1 cellular context compared by ENCODE assay signal in the genomic region with DNA sequence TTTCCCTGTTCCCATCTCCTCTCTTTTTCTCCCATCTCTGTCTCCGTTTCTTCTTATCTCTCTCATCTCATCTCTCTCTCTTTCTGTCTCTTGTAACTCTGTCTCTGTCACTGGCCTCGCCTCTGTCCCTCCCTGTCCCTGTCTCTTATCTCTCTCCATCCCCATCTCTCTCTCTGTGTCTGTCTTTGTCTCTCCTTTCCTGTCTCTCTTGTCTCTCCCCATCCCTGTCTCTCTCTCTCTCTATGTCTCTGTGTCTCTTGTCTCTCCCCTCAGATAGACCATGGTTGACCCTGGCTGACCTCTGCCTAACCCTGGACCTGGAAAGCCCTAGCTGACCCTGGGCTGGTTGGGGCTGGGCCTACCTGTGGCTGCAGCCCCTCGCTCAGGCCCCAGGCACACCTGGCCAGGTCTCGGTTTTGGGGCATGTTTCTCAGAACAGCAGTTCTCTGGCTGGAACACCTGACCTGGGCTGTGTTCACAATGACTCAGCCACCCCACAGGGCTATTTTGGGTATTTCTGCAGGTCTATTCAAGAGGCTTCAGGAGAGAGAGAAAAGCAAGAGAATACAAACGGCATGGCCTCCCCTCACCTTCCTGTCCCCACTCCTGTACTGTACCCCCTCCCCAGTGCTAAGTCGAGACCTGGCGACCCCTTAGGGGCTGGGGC.
A peak's percentile ranks its signal among the peaks of the same experiment; 100 is the strongest.
TF ChIP-seq lines count a peak whose summit lies in the region.

No MANE protein-coding gene starts in this region.

TF ChIP-seq in GM12878, 131 proteins besides CTCF, POLR2A, EP300 and RAD21 (continued from another document and continues in another):
- TF ChIP-seq, protein P1, sequence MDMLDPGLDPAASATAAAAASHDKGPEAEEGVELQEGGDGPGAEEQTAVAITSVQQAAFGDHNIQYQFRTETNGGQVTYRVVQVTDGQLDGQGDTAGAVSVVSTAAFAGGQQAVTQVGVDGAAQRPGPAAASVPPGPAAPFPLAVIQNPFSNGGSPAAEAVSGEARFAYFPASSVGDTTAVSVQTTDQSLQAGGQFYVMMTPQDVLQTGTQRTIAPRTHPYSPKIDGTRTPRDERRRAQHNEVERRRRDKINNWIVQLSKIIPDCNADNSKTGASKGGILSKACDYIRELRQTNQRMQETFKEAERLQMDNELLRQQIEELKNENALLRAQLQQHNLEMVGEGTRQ (IDR thresholded peaks at IDR 0.05; ENCODE audit: borderline replicate concordance, low read depth, low read length): no peak; the same call in 1 of the 2 replicates
- TF ChIP-seq, protein P2, sequence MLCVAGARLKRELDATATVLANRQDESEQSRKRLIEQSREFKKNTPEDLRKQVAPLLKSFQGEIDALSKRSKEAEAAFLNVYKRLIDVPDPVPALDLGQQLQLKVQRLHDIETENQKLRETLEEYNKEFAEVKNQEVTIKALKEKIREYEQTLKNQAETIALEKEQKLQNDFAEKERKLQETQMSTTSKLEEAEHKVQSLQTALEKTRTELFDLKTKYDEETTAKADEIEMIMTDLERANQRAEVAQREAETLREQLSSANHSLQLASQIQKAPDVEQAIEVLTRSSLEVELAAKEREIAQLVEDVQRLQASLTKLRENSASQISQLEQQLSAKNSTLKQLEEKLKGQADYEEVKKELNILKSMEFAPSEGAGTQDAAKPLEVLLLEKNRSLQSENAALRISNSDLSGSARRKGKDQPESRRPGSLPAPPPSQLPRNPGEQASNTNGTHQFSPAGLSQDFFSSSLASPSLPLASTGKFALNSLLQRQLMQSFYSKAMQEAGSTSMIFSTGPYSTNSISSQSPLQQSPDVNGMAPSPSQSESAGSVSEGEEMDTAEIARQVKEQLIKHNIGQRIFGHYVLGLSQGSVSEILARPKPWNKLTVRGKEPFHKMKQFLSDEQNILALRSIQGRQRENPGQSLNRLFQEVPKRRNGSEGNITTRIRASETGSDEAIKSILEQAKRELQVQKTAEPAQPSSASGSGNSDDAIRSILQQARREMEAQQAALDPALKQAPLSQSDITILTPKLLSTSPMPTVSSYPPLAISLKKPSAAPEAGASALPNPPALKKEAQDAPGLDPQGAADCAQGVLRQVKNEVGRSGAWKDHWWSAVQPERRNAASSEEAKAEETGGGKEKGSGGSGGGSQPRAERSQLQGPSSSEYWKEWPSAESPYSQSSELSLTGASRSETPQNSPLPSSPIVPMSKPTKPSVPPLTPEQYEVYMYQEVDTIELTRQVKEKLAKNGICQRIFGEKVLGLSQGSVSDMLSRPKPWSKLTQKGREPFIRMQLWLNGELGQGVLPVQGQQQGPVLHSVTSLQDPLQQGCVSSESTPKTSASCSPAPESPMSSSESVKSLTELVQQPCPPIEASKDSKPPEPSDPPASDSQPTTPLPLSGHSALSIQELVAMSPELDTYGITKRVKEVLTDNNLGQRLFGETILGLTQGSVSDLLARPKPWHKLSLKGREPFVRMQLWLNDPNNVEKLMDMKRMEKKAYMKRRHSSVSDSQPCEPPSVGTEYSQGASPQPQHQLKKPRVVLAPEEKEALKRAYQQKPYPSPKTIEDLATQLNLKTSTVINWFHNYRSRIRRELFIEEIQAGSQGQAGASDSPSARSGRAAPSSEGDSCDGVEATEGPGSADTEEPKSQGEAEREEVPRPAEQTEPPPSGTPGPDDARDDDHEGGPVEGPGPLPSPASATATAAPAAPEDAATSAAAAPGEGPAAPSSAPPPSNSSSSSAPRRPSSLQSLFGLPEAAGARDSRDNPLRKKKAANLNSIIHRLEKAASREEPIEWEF (IDR thresholded peaks at IDR 0.05; ENCODE audit: insufficient replicate concordance, low read depth, low read length): no peak
- TF ChIP-seq EGR1 (IDR thresholded peaks at IDR 0.05; ENCODE audit: borderline replicate concordance in 1 of 2, low read depth in 2 of 2, low read length in 2 of 2) (no peak), GABPA (IDR thresholded peaks at IDR 0.05; ENCODE audit: low read depth) (no peak), EED (IDR thresholded peaks at IDR 0.05; ENCODE audit: low read depth) (peak; percentile 72; the same call in 1 of the 2 replicates), IKZF2 (IDR thresholded peaks at IDR 0.05) (peak; percentile 77 to 81), ZSCAN29 (IDR thresholded peaks at IDR 0.05) (no peak), SMARCA5 (IDR thresholded peaks at IDR 0.05) (no peak), TAF1 (IDR thresholded peaks at IDR 0.05; ENCODE audit: borderline replicate concordance, low read depth, low read length) (no peak), CBFB (IDR thresholded peaks at IDR 0.05; ENCODE audit: low read depth) (peak; percentile 76), MEF2B (IDR thresholded peaks at IDR 0.05; ENCODE audit: partially characterized antibody, poor library complexity, severe bottlenecking) (peak; percentile 94), CREM (IDR thresholded peaks at IDR 0.05; ENCODE audit: low read depth) (peak; percentile 79), RUNX3 (IDR thresholded peaks at IDR 0.05; ENCODE audit: low read length) (peak; percentile 82), STAT3 (IDR thresholded peaks at IDR 0.05; ENCODE audit: low read depth, low read length) (no peak), ZZZ3 (IDR thresholded peaks at IDR 0.05; ENCODE audit: control insufficient read depth, insufficient read length, low read depth) (no peak), TARDBP (IDR thresholded peaks at IDR 0.05; ENCODE audit: borderline replicate concordance) (peak; percentile 42; the same call in 1 of the 2 replicates), HCFC1 (IDR thresholded peaks at IDR 0.05; ENCODE audit: low read length) (no peak), NR2C2 (IDR thresholded peaks at IDR 0.05; ENCODE audit: borderline replicate concordance, control insufficient read depth, insufficient read length, low read depth) (no peak), FOXM1 (IDR thresholded peaks at IDR 0.05; ENCODE audit: low read depth, low read length) (peak; percentile 88), RBBP5 (conservative IDR thresholded peaks at IDR 0.05) (no peak), SREBF1 (IDR thresholded peaks at IDR 0.05; ENCODE audit: low read length) (no peak), ESRRA (IDR thresholded peaks at IDR 0.05; ENCODE audit: low read length) (no peak), TCF12 (IDR thresholded peaks at IDR 0.05; ENCODE audit: low read depth, low read length) (peak; percentile 95), HDAC2 (IDR thresholded peaks at IDR 0.05) (no peak), PML (IDR thresholded peaks at IDR 0.05; ENCODE audit: low read length) (no peak; the same call in 1 of the 2 replicates), BACH1 (IDR thresholded peaks at IDR 0.05; ENCODE audit: borderline replicate concordance) (peak; percentile 84; the same call in 1 of the 2 replicates), CREB1 (IDR thresholded peaks at IDR 0.05; ENCODE audit: low read depth) (peak; percentile 44), SUZ12 (IDR thresholded peaks at IDR 0.05; ENCODE audit: unreplicated experiment) (no peak), RB1 (IDR thresholded peaks at IDR 0.05; ENCODE audit: borderline replicate concordance) (no peak)
- TF ChIP-seq, protein P3, sequence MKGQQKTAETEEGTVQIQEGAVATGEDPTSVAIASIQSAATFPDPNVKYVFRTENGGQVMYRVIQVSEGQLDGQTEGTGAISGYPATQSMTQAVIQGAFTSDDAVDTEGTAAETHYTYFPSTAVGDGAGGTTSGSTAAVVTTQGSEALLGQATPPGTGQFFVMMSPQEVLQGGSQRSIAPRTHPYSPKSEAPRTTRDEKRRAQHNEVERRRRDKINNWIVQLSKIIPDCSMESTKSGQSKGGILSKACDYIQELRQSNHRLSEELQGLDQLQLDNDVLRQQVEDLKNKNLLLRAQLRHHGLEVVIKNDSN (IDR thresholded peaks at IDR 0.05; ENCODE audit: borderline replicate concordance, extremely low read length, insufficient read depth, low read depth, low read length): no peak
- TF ChIP-seq, protein P4, sequence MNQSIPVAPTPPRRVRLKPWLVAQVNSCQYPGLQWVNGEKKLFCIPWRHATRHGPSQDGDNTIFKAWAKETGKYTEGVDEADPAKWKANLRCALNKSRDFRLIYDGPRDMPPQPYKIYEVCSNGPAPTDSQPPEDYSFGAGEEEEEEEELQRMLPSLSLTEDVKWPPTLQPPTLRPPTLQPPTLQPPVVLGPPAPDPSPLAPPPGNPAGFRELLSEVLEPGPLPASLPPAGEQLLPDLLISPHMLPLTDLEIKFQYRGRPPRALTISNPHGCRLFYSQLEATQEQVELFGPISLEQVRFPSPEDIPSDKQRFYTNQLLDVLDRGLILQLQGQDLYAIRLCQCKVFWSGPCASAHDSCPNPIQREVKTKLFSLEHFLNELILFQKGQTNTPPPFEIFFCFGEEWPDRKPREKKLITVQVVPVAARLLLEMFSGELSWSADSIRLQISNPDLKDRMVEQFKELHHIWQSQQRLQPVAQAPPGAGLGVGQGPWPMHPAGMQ (IDR thresholded peaks at IDR 0.05; ENCODE audit: borderline replicate concordance): no peak
- TF ChIP-seq, protein P5, sequence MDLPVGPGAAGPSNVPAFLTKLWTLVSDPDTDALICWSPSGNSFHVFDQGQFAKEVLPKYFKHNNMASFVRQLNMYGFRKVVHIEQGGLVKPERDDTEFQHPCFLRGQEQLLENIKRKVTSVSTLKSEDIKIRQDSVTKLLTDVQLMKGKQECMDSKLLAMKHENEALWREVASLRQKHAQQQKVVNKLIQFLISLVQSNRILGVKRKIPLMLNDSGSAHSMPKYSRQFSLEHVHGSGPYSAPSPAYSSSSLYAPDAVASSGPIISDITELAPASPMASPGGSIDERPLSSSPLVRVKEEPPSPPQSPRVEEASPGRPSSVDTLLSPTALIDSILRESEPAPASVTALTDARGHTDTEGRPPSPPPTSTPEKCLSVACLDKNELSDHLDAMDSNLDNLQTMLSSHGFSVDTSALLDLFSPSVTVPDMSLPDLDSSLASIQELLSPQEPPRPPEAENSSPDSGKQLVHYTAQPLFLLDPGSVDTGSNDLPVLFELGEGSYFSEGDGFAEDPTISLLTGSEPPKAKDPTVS (IDR thresholded peaks at IDR 0.05; ENCODE audit: low read depth, low read length): no peak
- TF ChIP-seq, protein P6, sequence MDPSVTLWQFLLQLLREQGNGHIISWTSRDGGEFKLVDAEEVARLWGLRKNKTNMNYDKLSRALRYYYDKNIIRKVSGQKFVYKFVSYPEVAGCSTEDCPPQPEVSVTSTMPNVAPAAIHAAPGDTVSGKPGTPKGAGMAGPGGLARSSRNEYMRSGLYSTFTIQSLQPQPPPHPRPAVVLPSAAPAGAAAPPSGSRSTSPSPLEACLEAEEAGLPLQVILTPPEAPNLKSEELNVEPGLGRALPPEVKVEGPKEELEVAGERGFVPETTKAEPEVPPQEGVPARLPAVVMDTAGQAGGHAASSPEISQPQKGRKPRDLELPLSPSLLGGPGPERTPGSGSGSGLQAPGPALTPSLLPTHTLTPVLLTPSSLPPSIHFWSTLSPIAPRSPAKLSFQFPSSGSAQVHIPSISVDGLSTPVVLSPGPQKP (IDR thresholded peaks at IDR 0.05; ENCODE audit: low read depth, low read length): no peak
- TF ChIP-seq, protein P7, sequence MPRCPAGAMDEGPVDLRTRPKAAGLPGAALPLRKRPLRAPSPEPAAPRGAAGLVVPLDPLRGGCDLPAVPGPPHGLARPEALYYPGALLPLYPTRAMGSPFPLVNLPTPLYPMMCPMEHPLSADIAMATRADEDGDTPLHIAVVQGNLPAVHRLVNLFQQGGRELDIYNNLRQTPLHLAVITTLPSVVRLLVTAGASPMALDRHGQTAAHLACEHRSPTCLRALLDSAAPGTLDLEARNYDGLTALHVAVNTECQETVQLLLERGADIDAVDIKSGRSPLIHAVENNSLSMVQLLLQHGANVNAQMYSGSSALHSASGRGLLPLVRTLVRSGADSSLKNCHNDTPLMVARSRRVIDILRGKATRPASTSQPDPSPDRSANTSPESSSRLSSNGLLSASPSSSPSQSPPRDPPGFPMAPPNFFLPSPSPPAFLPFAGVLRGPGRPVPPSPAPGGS (IDR thresholded peaks at IDR 0.05; ENCODE audit: borderline replicate concordance, insufficient read depth, low read depth, low read length, poor library complexity, severe bottlenecking): peak; percentile 11
- TF ChIP-seq, protein P8, sequence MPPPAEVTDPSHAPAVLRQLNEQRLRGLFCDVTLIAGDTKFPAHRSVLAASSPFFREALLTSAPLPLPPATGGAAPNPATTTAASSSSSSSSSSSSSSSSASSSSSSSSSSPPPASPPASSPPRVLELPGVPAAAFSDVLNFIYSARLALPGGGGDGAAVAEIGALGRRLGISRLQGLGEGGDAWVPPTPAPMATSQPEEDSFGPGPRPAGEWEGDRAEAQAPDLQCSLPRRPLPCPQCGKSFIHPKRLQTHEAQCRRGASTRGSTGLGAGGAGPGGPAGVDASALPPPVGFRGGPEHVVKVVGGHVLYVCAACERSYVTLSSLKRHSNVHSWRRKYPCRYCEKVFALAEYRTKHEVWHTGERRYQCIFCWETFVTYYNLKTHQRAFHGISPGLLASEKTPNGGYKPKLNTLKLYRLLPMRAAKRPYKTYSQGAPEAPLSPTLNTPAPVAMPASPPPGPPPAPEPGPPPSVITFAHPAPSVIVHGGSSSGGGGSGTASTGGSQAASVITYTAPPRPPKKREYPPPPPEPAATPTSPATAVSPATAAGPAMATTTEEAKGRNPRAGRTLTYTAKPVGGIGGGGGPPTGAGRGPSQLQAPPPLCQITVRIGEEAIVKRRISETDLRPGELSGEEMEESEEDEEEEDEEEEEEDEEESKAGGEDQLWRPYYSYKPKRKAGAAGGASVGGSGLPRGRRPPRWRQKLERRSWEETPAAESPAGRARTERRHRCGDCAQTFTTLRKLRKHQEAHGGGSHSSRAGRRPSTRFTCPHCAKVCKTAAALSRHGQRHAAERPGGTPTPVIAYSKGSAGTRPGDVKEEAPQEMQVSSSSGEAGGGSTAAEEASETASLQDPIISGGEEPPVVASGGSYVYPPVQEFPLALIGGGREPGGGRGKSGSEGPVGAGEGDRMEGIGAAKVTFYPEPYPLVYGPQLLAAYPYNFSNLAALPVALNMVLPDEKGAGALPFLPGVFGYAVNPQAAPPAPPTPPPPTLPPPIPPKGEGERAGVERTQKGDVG (CRISPR knock-in tag; IDR thresholded peaks at IDR 0.05): 0 out of 2 replicates have a peak, but pooled peaks have one; percentile 10
- TF ChIP-seq, protein P9, sequence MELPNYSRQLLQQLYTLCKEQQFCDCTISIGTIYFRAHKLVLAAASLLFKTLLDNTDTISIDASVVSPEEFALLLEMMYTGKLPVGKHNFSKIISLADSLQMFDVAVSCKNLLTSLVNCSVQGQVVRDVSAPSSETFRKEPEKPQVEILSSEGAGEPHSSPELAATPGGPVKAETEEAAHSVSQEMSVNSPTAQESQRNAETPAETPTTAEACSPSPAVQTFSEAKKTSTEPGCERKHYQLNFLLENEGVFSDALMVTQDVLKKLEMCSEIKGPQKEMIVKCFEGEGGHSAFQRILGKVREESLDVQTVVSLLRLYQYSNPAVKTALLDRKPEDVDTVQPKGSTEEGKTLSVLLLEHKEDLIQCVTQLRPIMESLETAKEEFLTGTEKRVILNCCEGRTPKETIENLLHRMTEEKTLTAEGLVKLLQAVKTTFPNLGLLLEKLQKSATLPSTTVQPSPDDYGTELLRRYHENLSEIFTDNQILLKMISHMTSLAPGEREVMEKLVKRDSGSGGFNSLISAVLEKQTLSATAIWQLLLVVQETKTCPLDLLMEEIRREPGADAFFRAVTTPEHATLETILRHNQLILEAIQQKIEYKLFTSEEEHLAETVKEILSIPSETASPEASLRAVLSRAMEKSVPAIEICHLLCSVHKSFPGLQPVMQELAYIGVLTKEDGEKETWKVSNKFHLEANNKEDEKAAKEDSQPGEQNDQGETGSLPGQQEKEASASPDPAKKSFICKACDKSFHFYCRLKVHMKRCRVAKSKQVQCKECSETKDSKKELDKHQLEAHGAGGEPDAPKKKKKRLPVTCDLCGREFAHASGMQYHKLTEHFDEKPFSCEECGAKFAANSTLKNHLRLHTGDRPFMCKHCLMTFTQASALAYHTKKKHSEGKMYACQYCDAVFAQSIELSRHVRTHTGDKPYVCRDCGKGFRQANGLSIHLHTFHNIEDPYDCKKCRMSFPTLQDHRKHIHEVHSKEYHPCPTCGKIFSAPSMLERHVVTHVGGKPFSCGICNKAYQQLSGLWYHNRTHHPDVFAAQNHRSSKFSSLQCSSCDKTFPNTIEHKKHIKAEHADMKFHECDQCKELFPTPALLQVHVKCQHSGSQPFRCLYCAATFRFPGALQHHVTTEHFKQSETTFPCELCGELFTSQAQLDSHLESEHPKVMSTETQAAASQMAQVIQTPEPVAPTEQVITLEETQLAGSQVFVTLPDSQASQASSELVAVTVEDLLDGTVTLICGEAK (IDR thresholded peaks at IDR 0.05; ENCODE audit: borderline replicate concordance): no peak
